In the genomic region with DNA sequence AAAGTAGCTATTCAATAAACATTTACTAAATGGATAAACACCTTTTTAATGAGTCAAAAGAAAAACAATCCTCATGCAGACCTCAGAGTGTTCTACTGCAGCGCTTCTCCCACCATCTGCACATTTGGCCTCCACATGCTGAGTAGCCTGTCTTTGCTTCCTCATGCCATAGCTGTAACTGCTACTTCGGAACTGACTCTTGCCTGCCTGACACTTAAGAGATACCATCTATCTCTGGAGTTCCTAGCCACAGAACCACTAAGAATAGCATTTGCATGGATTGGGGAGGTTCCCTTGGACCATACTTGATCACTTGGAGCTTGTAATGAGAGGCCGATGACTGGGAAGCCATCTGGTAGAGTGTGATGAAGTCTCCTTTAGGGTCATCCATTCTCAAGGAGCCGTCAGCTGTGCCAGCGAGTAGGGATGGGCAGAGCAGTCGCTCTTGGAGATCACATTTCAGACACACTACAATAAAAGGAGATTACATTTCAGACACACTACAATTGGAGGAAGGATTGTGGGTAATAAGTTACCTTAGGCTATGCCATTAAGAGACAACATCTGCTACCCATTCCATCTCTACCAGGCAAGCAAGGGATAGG, we compare ENCODE assay signal across 2 cellular contexts.
A peak's percentile ranks its signal among the peaks of the same experiment; 100 is the strongest.
TF ChIP-seq lines count a peak whose summit lies in the region.

No MANE protein-coding gene starts in this region.

TF ChIP-seq in IMR-90, 13 proteins besides CTCF, POLR2A, EP300 and RAD21:
- TF ChIP-seq MAFK (IDR thresholded peaks at IDR 0.05; ENCODE audit: low read depth, low read length): no peak
- no peak; the same call in 1 of the 2 replicates for TF ChIP-seq MAZ (IDR thresholded peaks at IDR 0.05; ENCODE audit: borderline replicate concordance, low read depth, low read length)
- TF ChIP-seq BHLHE40 (IDR thresholded peaks at IDR 0.05; ENCODE audit: low read depth, low read length): no peak
- no peak for TF ChIP-seq CEBPB (IDR thresholded peaks at IDR 0.05; ENCODE audit: low read depth, low read length)
- TF ChIP-seq, protein P1, sequence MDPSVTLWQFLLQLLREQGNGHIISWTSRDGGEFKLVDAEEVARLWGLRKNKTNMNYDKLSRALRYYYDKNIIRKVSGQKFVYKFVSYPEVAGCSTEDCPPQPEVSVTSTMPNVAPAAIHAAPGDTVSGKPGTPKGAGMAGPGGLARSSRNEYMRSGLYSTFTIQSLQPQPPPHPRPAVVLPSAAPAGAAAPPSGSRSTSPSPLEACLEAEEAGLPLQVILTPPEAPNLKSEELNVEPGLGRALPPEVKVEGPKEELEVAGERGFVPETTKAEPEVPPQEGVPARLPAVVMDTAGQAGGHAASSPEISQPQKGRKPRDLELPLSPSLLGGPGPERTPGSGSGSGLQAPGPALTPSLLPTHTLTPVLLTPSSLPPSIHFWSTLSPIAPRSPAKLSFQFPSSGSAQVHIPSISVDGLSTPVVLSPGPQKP (IDR thresholded peaks at IDR 0.05; ENCODE audit: borderline replicate concordance, low read depth, low read length): no peak
- TF ChIP-seq USF2 (IDR thresholded peaks at IDR 0.05; ENCODE audit: low read depth, low read length): no peak
- no peak for TF ChIP-seq SMC3 (IDR thresholded peaks at IDR 0.05; ENCODE audit: low read depth, low read length)
- TF ChIP-seq NFE2L2 (IDR thresholded peaks at IDR 0.05; ENCODE audit: low read depth, low read length): no peak
- no peak for TF ChIP-seq RCOR1 (IDR thresholded peaks at IDR 0.05; ENCODE audit: insufficient replicate concordance, low read length)
- TF ChIP-seq CHD1 (IDR thresholded peaks at IDR 0.05; ENCODE audit: low read depth, low read length): no peak
- TF ChIP-seq FOS (IDR thresholded peaks at IDR 0.05; ENCODE audit: low read depth, low read length): no peak
- TF ChIP-seq RFX5 (IDR thresholded peaks at IDR 0.05; ENCODE audit: low read depth, low read length): no peak
- no peak for TF ChIP-seq MXI1 (IDR thresholded peaks at IDR 0.05; ENCODE audit: borderline replicate concordance, low read depth, low read length)

TF ChIP-seq in K562, 482 proteins besides CTCF, POLR2A, EP300 and RAD21:
- TF ChIP-seq GATA2 (CRISPR knock-in tag; IDR thresholded peaks at IDR 0.05) (peak; percentile 27; the same call in 1 of the 2 replicates), NKRF (IDR thresholded peaks at IDR 0.05; ENCODE audit: borderline replicate concordance) (no peak), ZNF699 (CRISPR knock-in tag; IDR thresholded peaks at IDR 0.05; ENCODE audit: insufficient replicate concordance) (no peak), ZNF780A (CRISPR knock-in tag; IDR thresholded peaks at IDR 0.05) (no peak), NCOA4 (IDR thresholded peaks at IDR 0.05; ENCODE audit: partially characterized antibody) (no peak), HMG20A (CRISPR knock-in tag; conservative IDR thresholded peaks at IDR 0.05) (no peak), DPF2 (IDR thresholded peaks at IDR 0.05) (no peak), MTA3 (IDR thresholded peaks at IDR 0.05; ENCODE audit: borderline replicate concordance) (no peak)
- TF ChIP-seq, protein P2, sequence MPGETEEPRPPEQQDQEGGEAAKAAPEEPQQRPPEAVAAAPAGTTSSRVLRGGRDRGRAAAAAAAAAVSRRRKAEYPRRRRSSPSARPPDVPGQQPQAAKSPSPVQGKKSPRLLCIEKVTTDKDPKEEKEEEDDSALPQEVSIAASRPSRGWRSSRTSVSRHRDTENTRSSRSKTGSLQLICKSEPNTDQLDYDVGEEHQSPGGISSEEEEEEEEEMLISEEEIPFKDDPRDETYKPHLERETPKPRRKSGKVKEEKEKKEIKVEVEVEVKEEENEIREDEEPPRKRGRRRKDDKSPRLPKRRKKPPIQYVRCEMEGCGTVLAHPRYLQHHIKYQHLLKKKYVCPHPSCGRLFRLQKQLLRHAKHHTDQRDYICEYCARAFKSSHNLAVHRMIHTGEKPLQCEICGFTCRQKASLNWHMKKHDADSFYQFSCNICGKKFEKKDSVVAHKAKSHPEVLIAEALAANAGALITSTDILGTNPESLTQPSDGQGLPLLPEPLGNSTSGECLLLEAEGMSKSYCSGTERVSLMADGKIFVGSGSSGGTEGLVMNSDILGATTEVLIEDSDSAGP (CRISPR knock-in tag; IDR thresholded peaks at IDR 0.05): no peak
- TF ChIP-seq, protein P3, sequence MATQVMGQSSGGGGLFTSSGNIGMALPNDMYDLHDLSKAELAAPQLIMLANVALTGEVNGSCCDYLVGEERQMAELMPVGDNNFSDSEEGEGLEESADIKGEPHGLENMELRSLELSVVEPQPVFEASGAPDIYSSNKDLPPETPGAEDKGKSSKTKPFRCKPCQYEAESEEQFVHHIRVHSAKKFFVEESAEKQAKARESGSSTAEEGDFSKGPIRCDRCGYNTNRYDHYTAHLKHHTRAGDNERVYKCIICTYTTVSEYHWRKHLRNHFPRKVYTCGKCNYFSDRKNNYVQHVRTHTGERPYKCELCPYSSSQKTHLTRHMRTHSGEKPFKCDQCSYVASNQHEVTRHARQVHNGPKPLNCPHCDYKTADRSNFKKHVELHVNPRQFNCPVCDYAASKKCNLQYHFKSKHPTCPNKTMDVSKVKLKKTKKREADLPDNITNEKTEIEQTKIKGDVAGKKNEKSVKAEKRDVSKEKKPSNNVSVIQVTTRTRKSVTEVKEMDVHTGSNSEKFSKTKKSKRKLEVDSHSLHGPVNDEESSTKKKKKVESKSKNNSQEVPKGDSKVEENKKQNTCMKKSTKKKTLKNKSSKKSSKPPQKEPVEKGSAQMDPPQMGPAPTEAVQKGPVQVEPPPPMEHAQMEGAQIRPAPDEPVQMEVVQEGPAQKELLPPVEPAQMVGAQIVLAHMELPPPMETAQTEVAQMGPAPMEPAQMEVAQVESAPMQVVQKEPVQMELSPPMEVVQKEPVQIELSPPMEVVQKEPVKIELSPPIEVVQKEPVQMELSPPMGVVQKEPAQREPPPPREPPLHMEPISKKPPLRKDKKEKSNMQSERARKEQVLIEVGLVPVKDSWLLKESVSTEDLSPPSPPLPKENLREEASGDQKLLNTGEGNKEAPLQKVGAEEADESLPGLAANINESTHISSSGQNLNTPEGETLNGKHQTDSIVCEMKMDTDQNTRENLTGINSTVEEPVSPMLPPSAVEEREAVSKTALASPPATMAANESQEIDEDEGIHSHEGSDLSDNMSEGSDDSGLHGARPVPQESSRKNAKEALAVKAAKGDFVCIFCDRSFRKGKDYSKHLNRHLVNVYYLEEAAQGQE (CRISPR knock-in tag; IDR thresholded peaks at IDR 0.05; ENCODE audit: low read depth): no peak
- TF ChIP-seq, protein P4, sequence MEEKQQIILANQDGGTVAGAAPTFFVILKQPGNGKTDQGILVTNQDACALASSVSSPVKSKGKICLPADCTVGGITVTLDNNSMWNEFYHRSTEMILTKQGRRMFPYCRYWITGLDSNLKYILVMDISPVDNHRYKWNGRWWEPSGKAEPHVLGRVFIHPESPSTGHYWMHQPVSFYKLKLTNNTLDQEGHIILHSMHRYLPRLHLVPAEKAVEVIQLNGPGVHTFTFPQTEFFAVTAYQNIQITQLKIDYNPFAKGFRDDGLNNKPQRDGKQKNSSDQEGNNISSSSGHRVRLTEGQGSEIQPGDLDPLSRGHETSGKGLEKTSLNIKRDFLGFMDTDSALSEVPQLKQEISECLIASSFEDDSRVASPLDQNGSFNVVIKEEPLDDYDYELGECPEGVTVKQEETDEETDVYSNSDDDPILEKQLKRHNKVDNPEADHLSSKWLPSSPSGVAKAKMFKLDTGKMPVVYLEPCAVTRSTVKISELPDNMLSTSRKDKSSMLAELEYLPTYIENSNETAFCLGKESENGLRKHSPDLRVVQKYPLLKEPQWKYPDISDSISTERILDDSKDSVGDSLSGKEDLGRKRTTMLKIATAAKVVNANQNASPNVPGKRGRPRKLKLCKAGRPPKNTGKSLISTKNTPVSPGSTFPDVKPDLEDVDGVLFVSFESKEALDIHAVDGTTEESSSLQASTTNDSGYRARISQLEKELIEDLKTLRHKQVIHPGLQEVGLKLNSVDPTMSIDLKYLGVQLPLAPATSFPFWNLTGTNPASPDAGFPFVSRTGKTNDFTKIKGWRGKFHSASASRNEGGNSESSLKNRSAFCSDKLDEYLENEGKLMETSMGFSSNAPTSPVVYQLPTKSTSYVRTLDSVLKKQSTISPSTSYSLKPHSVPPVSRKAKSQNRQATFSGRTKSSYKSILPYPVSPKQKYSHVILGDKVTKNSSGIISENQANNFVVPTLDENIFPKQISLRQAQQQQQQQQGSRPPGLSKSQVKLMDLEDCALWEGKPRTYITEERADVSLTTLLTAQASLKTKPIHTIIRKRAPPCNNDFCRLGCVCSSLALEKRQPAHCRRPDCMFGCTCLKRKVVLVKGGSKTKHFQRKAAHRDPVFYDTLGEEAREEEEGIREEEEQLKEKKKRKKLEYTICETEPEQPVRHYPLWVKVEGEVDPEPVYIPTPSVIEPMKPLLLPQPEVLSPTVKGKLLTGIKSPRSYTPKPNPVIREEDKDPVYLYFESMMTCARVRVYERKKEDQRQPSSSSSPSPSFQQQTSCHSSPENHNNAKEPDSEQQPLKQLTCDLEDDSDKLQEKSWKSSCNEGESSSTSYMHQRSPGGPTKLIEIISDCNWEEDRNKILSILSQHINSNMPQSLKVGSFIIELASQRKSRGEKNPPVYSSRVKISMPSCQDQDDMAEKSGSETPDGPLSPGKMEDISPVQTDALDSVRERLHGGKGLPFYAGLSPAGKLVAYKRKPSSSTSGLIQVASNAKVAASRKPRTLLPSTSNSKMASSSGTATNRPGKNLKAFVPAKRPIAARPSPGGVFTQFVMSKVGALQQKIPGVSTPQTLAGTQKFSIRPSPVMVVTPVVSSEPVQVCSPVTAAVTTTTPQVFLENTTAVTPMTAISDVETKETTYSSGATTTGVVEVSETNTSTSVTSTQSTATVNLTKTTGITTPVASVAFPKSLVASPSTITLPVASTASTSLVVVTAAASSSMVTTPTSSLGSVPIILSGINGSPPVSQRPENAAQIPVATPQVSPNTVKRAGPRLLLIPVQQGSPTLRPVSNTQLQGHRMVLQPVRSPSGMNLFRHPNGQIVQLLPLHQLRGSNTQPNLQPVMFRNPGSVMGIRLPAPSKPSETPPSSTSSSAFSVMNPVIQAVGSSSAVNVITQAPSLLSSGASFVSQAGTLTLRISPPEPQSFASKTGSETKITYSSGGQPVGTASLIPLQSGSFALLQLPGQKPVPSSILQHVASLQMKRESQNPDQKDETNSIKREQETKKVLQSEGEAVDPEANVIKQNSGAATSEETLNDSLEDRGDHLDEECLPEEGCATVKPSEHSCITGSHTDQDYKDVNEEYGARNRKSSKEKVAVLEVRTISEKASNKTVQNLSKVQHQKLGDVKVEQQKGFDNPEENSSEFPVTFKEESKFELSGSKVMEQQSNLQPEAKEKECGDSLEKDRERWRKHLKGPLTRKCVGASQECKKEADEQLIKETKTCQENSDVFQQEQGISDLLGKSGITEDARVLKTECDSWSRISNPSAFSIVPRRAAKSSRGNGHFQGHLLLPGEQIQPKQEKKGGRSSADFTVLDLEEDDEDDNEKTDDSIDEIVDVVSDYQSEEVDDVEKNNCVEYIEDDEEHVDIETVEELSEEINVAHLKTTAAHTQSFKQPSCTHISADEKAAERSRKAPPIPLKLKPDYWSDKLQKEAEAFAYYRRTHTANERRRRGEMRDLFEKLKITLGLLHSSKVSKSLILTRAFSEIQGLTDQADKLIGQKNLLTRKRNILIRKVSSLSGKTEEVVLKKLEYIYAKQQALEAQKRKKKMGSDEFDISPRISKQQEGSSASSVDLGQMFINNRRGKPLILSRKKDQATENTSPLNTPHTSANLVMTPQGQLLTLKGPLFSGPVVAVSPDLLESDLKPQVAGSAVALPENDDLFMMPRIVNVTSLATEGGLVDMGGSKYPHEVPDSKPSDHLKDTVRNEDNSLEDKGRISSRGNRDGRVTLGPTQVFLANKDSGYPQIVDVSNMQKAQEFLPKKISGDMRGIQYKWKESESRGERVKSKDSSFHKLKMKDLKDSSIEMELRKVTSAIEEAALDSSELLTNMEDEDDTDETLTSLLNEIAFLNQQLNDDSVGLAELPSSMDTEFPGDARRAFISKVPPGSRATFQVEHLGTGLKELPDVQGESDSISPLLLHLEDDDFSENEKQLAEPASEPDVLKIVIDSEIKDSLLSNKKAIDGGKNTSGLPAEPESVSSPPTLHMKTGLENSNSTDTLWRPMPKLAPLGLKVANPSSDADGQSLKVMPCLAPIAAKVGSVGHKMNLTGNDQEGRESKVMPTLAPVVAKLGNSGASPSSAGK (IDR thresholded peaks at IDR 0.05): 0 out of 2 replicates have a peak, but pooled peaks have one; percentile 20
- TF ChIP-seq, protein P5, sequence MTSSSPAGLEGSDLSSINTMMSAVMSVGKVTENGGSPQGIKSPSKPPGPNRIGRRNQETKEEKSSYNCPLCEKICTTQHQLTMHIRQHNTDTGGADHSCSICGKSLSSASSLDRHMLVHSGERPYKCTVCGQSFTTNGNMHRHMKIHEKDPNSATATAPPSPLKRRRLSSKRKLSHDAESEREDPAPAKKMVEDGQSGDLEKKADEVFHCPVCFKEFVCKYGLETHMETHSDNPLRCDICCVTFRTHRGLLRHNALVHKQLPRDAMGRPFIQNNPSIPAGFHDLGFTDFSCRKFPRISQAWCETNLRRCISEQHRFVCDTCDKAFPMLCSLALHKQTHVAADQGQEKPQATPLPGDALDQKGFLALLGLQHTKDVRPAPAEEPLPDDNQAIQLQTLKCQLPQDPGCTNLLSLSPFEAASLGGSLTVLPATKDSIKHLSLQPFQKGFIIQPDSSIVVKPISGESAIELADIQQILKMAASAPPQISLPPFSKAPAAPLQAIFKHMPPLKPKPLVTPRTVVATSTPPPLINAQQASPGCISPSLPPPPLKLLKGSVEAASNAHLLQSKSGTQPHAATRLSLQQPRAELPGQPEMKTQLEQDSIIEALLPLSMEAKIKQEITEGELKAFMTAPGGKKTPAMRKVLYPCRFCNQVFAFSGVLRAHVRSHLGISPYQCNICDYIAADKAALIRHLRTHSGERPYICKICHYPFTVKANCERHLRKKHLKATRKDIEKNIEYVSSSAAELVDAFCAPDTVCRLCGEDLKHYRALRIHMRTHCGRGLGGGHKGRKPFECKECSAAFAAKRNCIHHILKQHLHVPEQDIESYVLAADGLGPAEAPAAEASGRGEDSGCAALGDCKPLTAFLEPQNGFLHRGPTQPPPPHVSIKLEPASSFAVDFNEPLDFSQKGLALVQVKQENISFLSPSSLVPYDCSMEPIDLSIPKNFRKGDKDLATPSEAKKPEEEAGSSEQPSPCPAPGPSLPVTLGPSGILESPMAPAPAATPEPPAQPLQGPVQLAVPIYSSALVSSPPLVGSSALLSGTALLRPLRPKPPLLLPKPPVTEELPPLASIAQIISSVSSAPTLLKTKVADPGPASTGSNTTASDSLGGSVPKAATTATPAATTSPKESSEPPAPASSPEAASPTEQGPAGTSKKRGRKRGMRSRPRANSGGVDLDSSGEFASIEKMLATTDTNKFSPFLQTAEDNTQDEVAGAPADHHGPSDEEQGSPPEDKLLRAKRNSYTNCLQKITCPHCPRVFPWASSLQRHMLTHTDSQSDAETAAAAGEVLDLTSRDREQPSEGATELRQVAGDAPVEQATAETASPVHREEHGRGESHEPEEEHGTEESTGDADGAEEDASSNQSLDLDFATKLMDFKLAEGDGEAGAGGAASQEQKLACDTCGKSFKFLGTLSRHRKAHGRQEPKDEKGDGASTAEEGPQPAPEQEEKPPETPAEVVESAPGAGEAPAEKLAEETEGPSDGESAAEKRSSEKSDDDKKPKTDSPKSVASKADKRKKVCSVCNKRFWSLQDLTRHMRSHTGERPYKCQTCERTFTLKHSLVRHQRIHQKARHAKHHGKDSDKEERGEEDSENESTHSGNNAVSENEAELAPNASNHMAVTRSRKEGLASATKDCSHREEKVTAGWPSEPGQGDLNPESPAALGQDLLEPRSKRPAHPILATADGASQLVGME (CRISPR knock-in tag; IDR thresholded peaks at IDR 0.05): no peak
TF ChIP-seq in K562: peak in this region for 2.
